ENCODE assay signal across 21 cellular contexts in genomic region chr2:219327719-219328118, GRCh38. TPM values are rescaled to one million over a fixed set of nuclear protein-coding genes. Genes with fewer than 3 reads are reported as not detected.
DNase-seq lines count a peak whose midpoint lies in the region; ATAC-seq and TF ChIP-seq lines count a peak whose summit lies in the region.
"Had no signal": no experiment of that assay in that cellular context is flagged by ENCODE, and none has a peak within 500 bp of the region (broad histone marks: within the 10 kb centered on the region; RNA-seq: fewer than 3 reads in every experiment).

No MANE protein-coding gene starts in this region.

- H3K9me3 Mint-ChIP-seq in endodermal cell = no peaks in the 10 kb centered on the region

- no peaks in the 10 kb centered on the region for H3K4me1 Mint-ChIP-seq in endodermal cell

- no peaks in the 10 kb centered on the region for H3K36me3 Mint-ChIP-seq in endodermal cell (ENCODE audit: low read depth)

- ATAC-seq in HG02852 (IDR thresholded peaks at IDR 0.05; ENCODE audit: unreplicated experiment) (no peak), HG02759 (IDR thresholded peaks at IDR 0.05; ENCODE audit: unreplicated experiment) (no peak)

- no peak overlapping the region for H3K27ac Mint-ChIP-seq in endodermal cell
- H3K27ac Mint-ChIP-seq: HFFc6 had no signal

- WGBS in endodermal cell (ENCODE audit: insufficient coverage in 1 of 2, insufficient read length in 1 of 2), 2 experiments = 78 to 81% methylated on average over 2 of the region's 2 CpGs
- 44 to 48% methylated on average over 2 of the region's 2 CpGs for WGBS in thyroid gland, 2 donors

- intact Hi-C loops in thyroid gland (cut with DNase I) = no loop called here

- peaks cover 91% of the 10 kb centered on the region for H3K27me3 ChIP-seq in endodermal cell (ENCODE audit: control insufficient read depth, insufficient read depth, low read length, poor library complexity, severe bottlenecking)
- H3K27me3 ChIP-seq in thyroid gland = peaks cover 9% of the 10 kb centered on the region
- H3K27me3 ChIP-seq: BLaER1 treated with 17β-estradiol and CSF1 and Interleukin-3, amounts not matched to agents 10 nM and 100 nM had no signal

- H3K27me3 Mint-ChIP-seq in endodermal cell (ENCODE audit: insufficient read depth) = peaks cover 84% of the 10 kb centered on the region

- H3K36me3 ChIP-seq in endodermal cell (ENCODE audit: control insufficient read depth, insufficient read depth, low read length) = no peaks in the 10 kb centered on the region
- H3K36me3 ChIP-seq in thyroid gland = no peaks in the 10 kb centered on the region
- H3K36me3 ChIP-seq: BLaER1 treated with 17β-estradiol and CSF1 and Interleukin-3, amounts not matched to agents 10 nM and 100 nM had no signal

- H3K9ac ChIP-seq in endodermal cell (ENCODE audit: extremely low read depth, low read length, poor library complexity, severe bottlenecking) = no peak overlapping the region
- H3K9ac ChIP-seq: BLaER1 treated with 17β-estradiol and CSF1 and Interleukin-3, amounts not matched to agents 10 nM and 100 nM; SK-N-SH had no signal

- no peak overlapping the region for H3K4me3 Mint-ChIP-seq in endodermal cell
- H3K4me3 Mint-ChIP-seq: HFFc6 had no signal

- DNase-seq in DMS53 (lab: John Stamatoyannopoulos, UW) = peak; percentile 54
- DNase-seq in DMS53 treated with DMSO at 0.1 percent for 48 hours (lab: John Stamatoyannopoulos, UW; ENCODE audit: unreplicated experiment) = no peak
- peak; percentile 93 for DNase-seq in COR-L47 (lab: John Stamatoyannopoulos, UW)
- peak; percentile 87 for DNase-seq in NCI-H2171 treated with DMSO at 0.1 percent for 48 hours (lab: John Stamatoyannopoulos, UW)
- DNase-seq in endodermal cell = peak; percentile 52
- DNase-seq in thyroid gland = no peak
- DNase-seq: GDM1, HFFc6, KBM-7, MV-4-11, NCI-H187, NCI-H526 treated with DMSO at 0.1 percent for 48 hours, SHP77, SK-N-SH, T-helper 1 cell, T1000 had no signal

- TF ChIP-seq POLR2A in thyroid gland (IDR thresholded peaks at IDR 0.05) = no peak

- H3K4me1 ChIP-seq in endodermal cell (ENCODE audit: control insufficient read depth, insufficient read depth, low read length) = no peaks in the 10 kb centered on the region
- no peaks in the 10 kb centered on the region for H3K4me1 ChIP-seq in thyroid gland

- no peak for TF ChIP-seq CTCF in endodermal cell (conservative IDR thresholded peaks at IDR 0.05)
- no peak for TF ChIP-seq CTCF in thyroid gland (IDR thresholded peaks at IDR 0.05)

- no peak overlapping the region for H3K4me3 ChIP-seq in endodermal cell (ENCODE audit: low read length)
- no peak overlapping the region for H3K4me3 ChIP-seq in thyroid gland (replicated peaks in 1 of 3)
- H3K4me3 ChIP-seq: BLaER1 treated with 17β-estradiol and CSF1 and Interleukin-3, amounts not matched to agents 10 nM and 100 nM had no signal

- H3K27ac ChIP-seq in endodermal cell (ENCODE audit: low read depth, low read length) (no peak overlapping the region), thyroid gland (no peak overlapping the region)
- H3K27ac ChIP-seq: BLaER1 treated with 17β-estradiol and CSF1 and Interleukin-3, amounts not matched to agents 10 nM and 100 nM had no signal

- H3K9me3 ChIP-seq in endodermal cell (ENCODE audit: control insufficient read depth, low read length) (no peaks in the 10 kb centered on the region), thyroid gland (no peaks in the 10 kb centered on the region)
- H3K9me3 ChIP-seq: BLaER1 treated with 17β-estradiol and CSF1 and Interleukin-3, amounts not matched to agents 10 nM and 100 nM; SK-N-SH had no signal

RNA-seq across cellular contexts. Expression of gene RESP18, which starts 4.8 kb away (rescaled TPM):
- total RNA-seq in endodermal cell (not detected), thyroid gland (not detected)
- not detected for polyA plus RNA-seq in endodermal cell (2013, experiment 1 of 2)
- polyA plus RNA-seq in endodermal cell (2013, experiment 2 of 2) = not detected
- total RNA-seq: A172, H4, HFFc6 had no signal
- polyA plus RNA-seq: SK-N-SH had no signal

RNA-seq across cellular contexts. Expression of gene PTPRN, which starts 18.5 kb away (rescaled TPM):
- 1 to 10 TPM in 1 of 2 donors, under 1 TPM in 1; 0.44 to 1.1 TPM for total RNA-seq in endodermal cell
- polyA plus RNA-seq in endodermal cell (2013, experiment 1 of 2) = 6.5 TPM
- polyA plus RNA-seq in endodermal cell (2013, experiment 2 of 2) = 4.9 TPM
- total RNA-seq in thyroid gland = 1 to 10 TPM in 3 of 4 donors, not detected in 1; 1.9 to 4.6 (median 4.4) TPM

RNA-seq across cellular contexts. Expression of gene DNAJB2, which starts 48.6 kb away (rescaled TPM):
- total RNA-seq in endodermal cell = 10 to 100 TPM; 61.9 to 80.9 TPM
- polyA plus RNA-seq in endodermal cell (2013, experiment 1 of 2) = 49.6 TPM
- 53.0 TPM for polyA plus RNA-seq in endodermal cell (2013, experiment 2 of 2)
- total RNA-seq in thyroid gland = 100 to 1,000 TPM in 3 of 4 donors, 10 to 100 TPM in 1; 79.0 to 127 (median 116) TPM

RNA-seq across cellular contexts. Expression of gene DNPEP, which starts 60.0 kb away (rescaled TPM):
- total RNA-seq in endodermal cell = 10 to 100 TPM; 54.6 to 76.1 TPM
- polyA plus RNA-seq in endodermal cell (2013, experiment 1 of 2) = 48.9 TPM
- polyA plus RNA-seq in endodermal cell (2013, experiment 2 of 2) = 41.6 TPM
- total RNA-seq in thyroid gland = 10 to 100 TPM; 35.9 to 49.5 (median 41.6) TPM

Comparison
In these comparisons a context has a peak if more than half of its experiments do, and no peak if none do; other contexts are left out.
1. DNase-seq: peak in DMS53 (single experiment), COR-L47 (single experiment), NCI-H2171 treated with DMSO at 0.1 percent for 48 hours (single experiment) and endodermal cell (single experiment); none in DMS53 treated with DMSO at 0.1 percent for 48 hours (single experiment) and thyroid gland (0 of 2).